In genomic region chr16:79767597-79768280, GRCh38 we compare ENCODE assay signal across 7 cellular contexts.
DNase-seq lines count a peak whose midpoint lies in the region; ATAC-seq, FAIRE-seq and TF ChIP-seq lines count a peak whose summit lies in the region.

No MANE protein-coding gene starts in this region.

- H3K27me3 ChIP-seq in K562 (ENCODE audit: control insufficient read depth in 2 of 2, insufficient read depth in 2 of 2, low read length in 2 of 2) (no peaks in the 10 kb centered on the region), thymus (ENCODE audit: control insufficient read depth, insufficient read depth) (no peaks in the 10 kb centered on the region)

- TF ChIP-seq RAD21 in K562 (CRISPR knock-in tag; conservative IDR thresholded peaks at IDR 0.05 in 1 of 2, IDR thresholded peaks at IDR 0.05 in 1 of 2), result peak; percentile 56 to 70

- H3K9me3 ChIP-seq in K562 (replicated peaks; ENCODE audit: control insufficient read depth, insufficient read depth, low read depth, low read length), result no peaks in the 10 kb centered on the region
- no peaks in the 10 kb centered on the region for H3K9me3 ChIP-seq in thymus (ENCODE audit: control insufficient read depth)

- POLR2A ChIA-PET in K562 (lab: Yijun Ruan, JAX) (interaction anchor here (0.5 to 2.2 kb wide), 4 partner anchors 17 to 851 kb away, joined by 3 to 5 read pairs (median 4); no protein-coding TSS in a partner anchor), GM10248 (lab: Yijun Ruan, JAX) (no interaction called here)

- no peak for FAIRE-seq in K562 (lab: Jason Lieb, UNC)

- H3K9me3 Mint-ChIP-seq in HFFc6, result peaks cover 9% of the 10 kb centered on the region

- H3K27ac ChIP-seq in K562 (ENCODE audit: extremely low read depth, low read depth, low read length), result no peak overlapping the region
- peak overlapping the region; percentile 46 for H3K27ac ChIP-seq in thymus (ENCODE audit: low read depth)

- CTCF ChIA-PET in K562 (lab: Yijun Ruan, JAX; ENCODE audit: low intra/inter-chr PET ratio), result interaction anchor here (1.5 kb wide), 1 partner anchor 317 kb away, joined by 5 read pairs; no protein-coding TSS in a partner anchor
- CTCF ChIA-PET in GM10248 (lab: Yijun Ruan, JAX), result interaction anchor here (0.9 to 1.3 kb wide), 2 partner anchors 15 to 317 kb away, joined by 3 to 5 read pairs; no protein-coding TSS in a partner anchor

- no TSS peak for BruUV-seq in K562 (replicated peaks; lab: Mats Ljungman, UMichigan)

- H3K9ac ChIP-seq in K562 (ENCODE audit: insufficient read depth in 1 of 2, low read depth in 2 of 2, low read length in 2 of 2), result peak overlapping the region in 1 of 2 experiments; percentile 45; a peak in 1 of 4 replicates

- no peaks in the 10 kb centered on the region for H3K36me3 Mint-ChIP-seq in HFFc6 (ENCODE audit: low read depth)

- intact Hi-C loops in K562 (cut with micrococcal nuclease), result no loop called here

- peak; percentile 29; the same call in 2 of the 3 replicates for ATAC-seq in K562
- ATAC-seq in left lobe of liver, result peak; percentile 74
- ATAC-seq in GM21723 (IDR thresholded peaks at IDR 0.05; ENCODE audit: unreplicated experiment), result no peak

- no peak for TF ChIP-seq EP300 in K562 (IDR thresholded peaks at IDR 0.05; ENCODE audit: low read length)

- no peak overlapping the region for H3K4me3 ChIP-seq in K562
- H3K4me3 ChIP-seq in thymus (ENCODE audit: low read length), result no peak overlapping the region

- peaks cover 1% of the 10 kb centered on the region; the same call in 1 of the 2 replicates for H3K27me3 Mint-ChIP-seq in HFFc6 (ENCODE audit: insufficient read depth)

- no peak overlapping the region for H3K27ac Mint-ChIP-seq in HFFc6

- WGBS in K562 (ENCODE audit: insufficient coverage, low coverage, missing lambda C conversion rate), result 47% methylated on average over 6 of the region's 6 CpGs
- WGBS in thymus, result 68% methylated on average over 6 of the region's 6 CpGs

- TF ChIP-seq POLR2A in K562 (conservative IDR thresholded peaks at IDR 0.05), result no peak

- 0 out of 2 replicates have a peak overlapping the region, but pooled peaks have one; percentile 7 for H3K4me2 ChIP-seq in K562 (ENCODE audit: insufficient read depth, low read length)

- in situ Hi-C loops in K562 (cut with MboI), result no loop called here

- no peaks in the 10 kb centered on the region for H4K20me1 ChIP-seq in K562 (replicated peaks; ENCODE audit: control insufficient read depth, insufficient read depth, low read length)

- H3K4me1 ChIP-seq in K562 (replicated peaks in 1 of 2; ENCODE audit: control insufficient read depth in 2 of 2, insufficient read depth in 2 of 2, low read length in 2 of 2), result peaks cover 11 to 36% of the 10 kb centered on the region in 2 experiments
- H3K4me1 ChIP-seq in thymus (ENCODE audit: control insufficient read depth, insufficient read depth, low read length), result peaks cover 20% of the 10 kb centered on the region

- DNase-seq in HFFc6 (no peak), K562 (ENCODE audit: extremely low read depth in 1 of 4, low spot score in 3 of 4) (peak in 1 of 4 experiments; percentile 36), left lobe of liver (ENCODE audit: low spot score) (peak; percentile 57), GM10248 (ENCODE audit: extremely low spot score) (no peak), NCI-H146 (lab: John Stamatoyannopoulos, UW) (no peak)

- no peaks in the 10 kb centered on the region for H3K4me1 Mint-ChIP-seq in HFFc6 (ENCODE audit: low read depth)

- TF ChIP-seq CTCF in HFFc6 (IDR thresholded peaks at IDR 0.05) (peak; percentile 11; the same call in 1 of the 2 replicates), K562 (IDR thresholded peaks at IDR 0.05 in 2 of 3, conservative IDR thresholded peaks at IDR 0.05 in 1 of 3; ENCODE audit: insufficient read depth in 2 of 3, low read depth in 1 of 3, low read length in 3 of 3) (peak in 2 of 3 experiments; percentile 46 to 64; a peak in 5 of 6 replicates), GM10248 (IDR thresholded peaks at IDR 0.05; ENCODE audit: control extremely low read depth, extremely low read depth, low read depth, missing control alignments) (no peak)

- H3K36me3 ChIP-seq in K562 (ENCODE audit: control insufficient read depth, insufficient read depth, low read length) (no peaks in the 10 kb centered on the region), thymus (ENCODE audit: control insufficient read depth, insufficient read depth) (no peaks in the 10 kb centered on the region)

- H3K9me1 ChIP-seq in K562 (ENCODE audit: control insufficient read depth, insufficient read depth, low read length), result no peaks in the 10 kb centered on the region

- peak overlapping the region; percentile 86 for H2AFZ ChIP-seq in K562 (ENCODE audit: low read depth, low read length)

- H3K4me3 Mint-ChIP-seq in HFFc6, result peak overlapping the region; percentile 31; the same call in 1 of the 2 replicates

- H3K79me2 ChIP-seq in K562 (ENCODE audit: control insufficient read depth, insufficient read depth, low read length), result no peaks in the 10 kb centered on the region; the same call in 2 of the 3 replicates

TF ChIP-seq in K562, 482 proteins besides CTCF, POLR2A, EP300 and RAD21 (continues in another document):
- TF ChIP-seq HDAC1 (IDR thresholded peaks at IDR 0.05) (no peak), ARNT (IDR thresholded peaks at IDR 0.05) (no peak), NFYB (IDR thresholded peaks at IDR 0.05; ENCODE audit: extremely low read depth, insufficient read length) (no peak), CC2D1A (IDR thresholded peaks at IDR 0.05) (no peak), CCAR2 (IDR thresholded peaks at IDR 0.05; ENCODE audit: low read depth, low read length) (no peak), ZEB2 (IDR thresholded peaks at IDR 0.05) (no peak), NCOR1 (IDR thresholded peaks at IDR 0.05) (no peak), HNRNPUL1 (IDR thresholded peaks at IDR 0.05; ENCODE audit: low read length) (no peak), MAZ (CRISPR knock-in tag; conservative IDR thresholded peaks at IDR 0.05 in 1 of 2, IDR thresholded peaks at IDR 0.05 in 1 of 2) (0 out of 4 replicates have a peak, but pooled peaks of 1 of the 2 experiments have one; percentile 17), ZFPM2 (CRISPR knock-in tag; IDR thresholded peaks at IDR 0.05) (0 out of 2 replicates have a peak, but pooled peaks have one; percentile 7), NFIC (IDR thresholded peaks at IDR 0.05) (no peak), USF2 (CRISPR knock-in tag; IDR thresholded peaks at IDR 0.05) (no peak), ID3 (CRISPR knock-in tag; IDR thresholded peaks at IDR 0.05) (no peak), ID3 (tag; IDR thresholded peaks at IDR 0.05) (no peak), NR4A1 (CRISPR knock-in tag; IDR thresholded peaks at IDR 0.05) (no peak), NR4A1 (tag; IDR thresholded peaks at IDR 0.05) (0 out of 2 replicates have a peak, but pooled peaks have one; percentile 44), WHSC1 (IDR thresholded peaks at IDR 0.05; ENCODE audit: low read length) (no peak), ASH1L (IDR thresholded peaks at IDR 0.05; ENCODE audit: borderline replicate concordance, low read depth, partially characterized antibody) (no peak), FIP1L1 (IDR thresholded peaks at IDR 0.05; ENCODE audit: low read depth, low read length, poor library complexity, severe bottlenecking) (no peak), SUPT5H (IDR thresholded peaks at IDR 0.05) (no peak), HMBOX1 (IDR thresholded peaks at IDR 0.05) (no peak), POU5F1 (IDR thresholded peaks at IDR 0.05; ENCODE audit: borderline replicate concordance, low read depth, low read length, partially characterized antibody) (no peak), ZNF75A (CRISPR knock-in tag; IDR thresholded peaks at IDR 0.05) (no peak), E2F6 (IDR thresholded peaks at IDR 0.05; ENCODE audit: borderline replicate concordance in 1 of 2, extremely low read depth in 1 of 2, insufficient read depth in 1 of 2, insufficient read length in 1 of 2, low read depth in 1 of 2, low read length in 1 of 2, poor library complexity in 1 of 2, severe bottlenecking in 1 of 2) (no peak), MEF2D (tag; conservative IDR thresholded peaks at IDR 0.05; ENCODE audit: low read depth) (no peak)
